In the genomic region with DNA sequence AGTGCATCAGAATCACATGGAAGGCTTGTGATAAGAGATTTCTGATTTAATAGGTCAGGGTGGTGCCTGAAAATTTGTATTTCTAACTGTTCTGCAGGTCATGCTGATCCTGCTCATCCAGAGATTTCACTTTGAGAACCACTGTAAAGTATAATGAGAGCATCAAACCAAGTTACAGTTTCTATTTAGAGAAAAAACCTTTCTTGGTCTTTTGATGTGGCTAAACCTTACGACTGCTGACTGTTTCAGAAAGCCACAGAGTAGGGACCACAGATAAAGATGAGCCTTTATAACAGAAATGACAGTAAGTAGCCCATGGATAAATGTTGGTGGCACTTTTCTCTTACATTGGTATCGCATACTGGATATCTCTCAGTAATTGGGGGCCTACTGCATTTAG, we compare ENCODE assay signal across 11 cellular contexts.
DNase-seq lines count a peak whose midpoint lies in the region; ATAC-seq and TF ChIP-seq lines count a peak whose summit lies in the region.
"Had no signal": no experiment of that assay in that cellular context is flagged by ENCODE, and none has a peak within 500 bp of the region (broad histone marks: within the 10 kb centered on the region; RNA-seq: fewer than 3 reads in every experiment).

No MANE protein-coding gene starts in this region.

- peak; percentile 43 to 62 for ATAC-seq in natural killer cell treated with Interleukin-12 subunit alpha and Interleukin-12 subunit beta and Interleukin-15 and Interleukin-18, amount 100 ng/mL, for 72 hours
- ATAC-seq in natural killer cell (no peak), HG02623 (IDR thresholded peaks at IDR 0.05; ENCODE audit: unreplicated experiment) (peak; percentile 90), HG03439 (IDR thresholded peaks at IDR 0.05; ENCODE audit: unreplicated experiment) (peak; percentile 78)

- CTCF ChIA-PET in HEK293T (lab: Yijun Ruan, JAX) = no interaction called here

- no peak for TF ChIP-seq CTCF in natural killer cell (IDR thresholded peaks at IDR 0.05)

- no peak overlapping the region for H3K27ac Mint-ChIP-seq in natural killer cell treated with Interleukin-12 subunit alpha and Interleukin-12 subunit beta and Interleukin-15 and Interleukin-18, amount 100 ng/mL, for 72 hours
- no peak overlapping the region for H3K27ac Mint-ChIP-seq in natural killer cell

- no peak overlapping the region for H3K4me3 Mint-ChIP-seq in natural killer cell treated with Interleukin-12 subunit alpha and Interleukin-12 subunit beta and Interleukin-15 and Interleukin-18, amount 100 ng/mL, for 72 hours
- no peak overlapping the region for H3K4me3 Mint-ChIP-seq in natural killer cell

- H3K27me3 Mint-ChIP-seq in natural killer cell treated with Interleukin-12 subunit alpha and Interleukin-12 subunit beta and Interleukin-15 and Interleukin-18, amount 100 ng/mL, for 72 hours = peaks cover 3 to 7% of the 10 kb centered on the region in 2 donors
- peaks cover 0 to 3% of the 10 kb centered on the region in 2 donors for H3K27me3 Mint-ChIP-seq in natural killer cell (ENCODE audit: low read depth in 2 of 2)

- no peaks in the 10 kb centered on the region for H3K4me1 Mint-ChIP-seq in natural killer cell treated with Interleukin-12 subunit alpha and Interleukin-12 subunit beta and Interleukin-15 and Interleukin-18, amount 100 ng/mL, for 72 hours (ENCODE audit: low read depth in 2 of 2)
- no peaks in the 10 kb centered on the region for H3K4me1 Mint-ChIP-seq in natural killer cell

- H3K9me3 Mint-ChIP-seq in natural killer cell treated with Interleukin-12 subunit alpha and Interleukin-12 subunit beta and Interleukin-15 and Interleukin-18, amount 100 ng/mL, for 72 hours = peaks cover 5% of the 10 kb centered on the region
- H3K9me3 Mint-ChIP-seq in natural killer cell = peaks cover 2 to 3% of the 10 kb centered on the region in 2 donors

- intact Hi-C loops in natural killer cell (cut with micrococcal nuclease) = no loop called here

- no peak for DNase-seq in natural killer cell treated with Interleukin-12 subunit alpha and Interleukin-12 subunit beta and Interleukin-15 and Interleukin-18, amount 100 ng/mL, for 72 hours (ENCODE audit: low spot score)
- DNase-seq in natural killer cell (no peak), AG20443 (ENCODE audit: low spot score) (no peak), HEK293T (ENCODE audit: extremely low spot score) (no peak), activated gamma-delta T cell treated with Interleukin-2 at 50 U/mL for 16 hours (no peak), ecto neural progenitor cell (ENCODE audit: low spot score) (no peak)
- DNase-seq: effector memory CD4-positive, alpha-beta T cell; mesenchymal stem cell; NCI-H1048 had no signal

- POLR2A ChIA-PET in HEK293T (lab: Yijun Ruan, JAX) = no interaction called here

- H3K36me3 Mint-ChIP-seq in natural killer cell treated with Interleukin-12 subunit alpha and Interleukin-12 subunit beta and Interleukin-15 and Interleukin-18, amount 100 ng/mL, for 72 hours = no peaks in the 10 kb centered on the region
- no peaks in the 10 kb centered on the region for H3K36me3 Mint-ChIP-seq in natural killer cell

TF ChIP-seq in HEK293T, 16 proteins besides CTCF, POLR2A, EP300 and RAD21:
- no peak for TF ChIP-seq FOXK2 (IDR thresholded peaks at IDR 0.05)
- no peak for TF ChIP-seq SP1 (IDR thresholded peaks at IDR 0.05)
- TF ChIP-seq ARNT (IDR thresholded peaks at IDR 0.05) = no peak
- no peak for TF ChIP-seq ELF4 (IDR thresholded peaks at IDR 0.05)
- no peak for TF ChIP-seq FOXA1 (IDR thresholded peaks at IDR 0.05)
- TF ChIP-seq BHLHE40 (IDR thresholded peaks at IDR 0.05; ENCODE audit: borderline replicate concordance) = no peak
- TF ChIP-seq TARDBP (IDR thresholded peaks at IDR 0.05) = no peak
- TF ChIP-seq LEF1 (IDR thresholded peaks at IDR 0.05; ENCODE audit: borderline replicate concordance) = no peak
- TF ChIP-seq NFRKB (IDR thresholded peaks at IDR 0.05) = no peak
- no peak for TF ChIP-seq CTBP1 (IDR thresholded peaks at IDR 0.05; ENCODE audit: borderline replicate concordance)
TF ChIP-seq in HEK293T: peak in this region for 0.

Comparison
In these comparisons a context has a peak if more than half of its experiments do, and no peak if none do; other contexts are left out.
1. ATAC-seq: peak in natural killer cell treated with Interleukin-12 subunit alpha and Interleukin-12 subunit beta and Interleukin-15 and Interleukin-18, amount 100 ng/mL, for 72 hours (2 of 2), HG02623 (single experiment) and HG03439 (single experiment); none in natural killer cell (0 of 3).